Comparison of ENCODE assay signal across 16 cellular contexts in the genomic region with DNA sequence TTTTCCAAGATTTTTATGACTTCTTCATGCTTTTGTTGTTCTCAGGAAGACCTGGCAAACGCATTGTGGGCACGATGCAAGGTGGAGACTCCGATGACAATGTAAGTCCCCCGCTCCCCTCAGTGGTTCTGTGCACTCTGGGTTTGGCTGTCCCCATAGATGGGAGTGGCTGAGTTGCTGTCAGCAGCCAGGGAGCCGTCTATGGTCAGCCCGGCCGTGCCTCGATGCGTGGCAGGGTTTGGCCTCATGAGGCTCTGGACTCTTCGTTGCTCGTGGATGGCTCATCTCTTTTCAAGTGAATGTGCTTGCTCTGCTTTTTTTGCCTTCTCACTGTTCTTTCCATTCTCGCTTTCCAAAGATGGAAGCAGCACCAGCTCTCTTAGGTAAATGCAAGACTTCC. TPM values are rescaled to one million over a fixed set of nuclear protein-coding genes. Genes with fewer than 3 reads are reported as not detected.
DNase-seq lines count a peak whose midpoint lies in the region; ATAC-seq and TF ChIP-seq lines count a peak whose summit lies in the region.
"Had no signal": no experiment of that assay in that cellular context is flagged by ENCODE, and none has a peak within 500 bp of the region (broad histone marks: within the 10 kb centered on the region; RNA-seq: fewer than 3 reads in every experiment).

No MANE protein-coding gene starts in this region.

- H3K4me3 Mint-ChIP-seq in activated naive CD4-positive, alpha-beta T cell treated with anti-CD3 and anti-CD28 coated beads, Interleukin-2, amount 50 U/mL, for 24 hours, result no peak overlapping the region
- no peak overlapping the region for H3K4me3 Mint-ChIP-seq in CD8-positive, alpha-beta T cell
- H3K4me3 Mint-ChIP-seq in central memory CD8-positive, alpha-beta T cell, result no peak overlapping the region
- H3K4me3 Mint-ChIP-seq: CD4-positive, alpha-beta memory T cell had no signal

- no peak for ATAC-seq in CD8-positive, alpha-beta T cell
- no peak for ATAC-seq in central memory CD8-positive, alpha-beta T cell (replicated peaks; ENCODE audit: extremely low read depth, poor library complexity, severe bottlenecking)
- ATAC-seq in sciatic nerve (no peak), HG03469 (IDR thresholded peaks at IDR 0.05; ENCODE audit: unreplicated experiment) (no peak)
- ATAC-seq: HepG2 had no signal

- no peaks in the 10 kb centered on the region for H3K4me1 ChIP-seq in CD8-positive, alpha-beta T cell (ENCODE audit: insufficient read depth, low read length)

- CTCF ChIA-PET in CD8-positive, alpha-beta T cell (lab: Charles Lee), result no interaction called here

- H3K27me3 ChIP-seq in CD8-positive, alpha-beta T cell (ENCODE audit: insufficient read depth, low read length), result no peaks in the 10 kb centered on the region

- peaks cover 18% of the 10 kb centered on the region for H3K36me3 ChIP-seq in CD8-positive, alpha-beta T cell (ENCODE audit: insufficient read depth, low read length)

- POLR2A ChIA-PET in CD8-positive, alpha-beta T cell (lab: Charles Lee), result interaction anchor here (1.0 kb wide), 1 partner anchor 185 kb away, joined by 4 read pairs; no protein-coding TSS in a partner anchor

- no peaks in the 10 kb centered on the region for H3K9me3 ChIP-seq in CD8-positive, alpha-beta T cell (ENCODE audit: low read length)

- H3K36me3 Mint-ChIP-seq in activated naive CD4-positive, alpha-beta T cell treated with anti-CD3 and anti-CD28 coated beads, Interleukin-2, amount 50 U/mL, for 24 hours, result peaks cover 16% of the 10 kb centered on the region
- H3K36me3 Mint-ChIP-seq in CD8-positive, alpha-beta T cell, result peaks cover 68% of the 10 kb centered on the region
- H3K36me3 Mint-ChIP-seq in central memory CD8-positive, alpha-beta T cell (ENCODE audit: insufficient read depth), result peaks cover 13% of the 10 kb centered on the region

- H3K4me1 Mint-ChIP-seq in activated naive CD4-positive, alpha-beta T cell treated with anti-CD3 and anti-CD28 coated beads, Interleukin-2, amount 50 U/mL, for 24 hours, result peaks cover 22% of the 10 kb centered on the region
- peaks cover 6% of the 10 kb centered on the region for H3K4me1 Mint-ChIP-seq in CD8-positive, alpha-beta T cell (ENCODE audit: low read depth)
- H3K4me1 Mint-ChIP-seq in central memory CD8-positive, alpha-beta T cell, result peaks cover 26% of the 10 kb centered on the region

- no peak overlapping the region for H3K27ac ChIP-seq in CD8-positive, alpha-beta T cell (ENCODE audit: low read depth, low read length)
- H3K27ac ChIP-seq: C4-2B had no signal

- H3K27me3 Mint-ChIP-seq in activated naive CD4-positive, alpha-beta T cell treated with anti-CD3 and anti-CD28 coated beads, Interleukin-2, amount 50 U/mL, for 24 hours, result no peaks in the 10 kb centered on the region
- H3K27me3 Mint-ChIP-seq in CD8-positive, alpha-beta T cell (ENCODE audit: low read depth), result no peaks in the 10 kb centered on the region
- no peaks in the 10 kb centered on the region for H3K27me3 Mint-ChIP-seq in central memory CD8-positive, alpha-beta T cell
- H3K27me3 Mint-ChIP-seq: CD4-positive, alpha-beta memory T cell had no signal

- H3K4me3 ChIP-seq in CD8-positive, alpha-beta T cell (ENCODE audit: low read depth, low read length), result no peak overlapping the region

- DNase-seq in activated naive CD4-positive, alpha-beta T cell treated with Interleukin-2 at 50 U/mL for 16 hours, result no peak
- DNase-seq in CD8-positive, alpha-beta T cell, result no peak
- no peak for DNase-seq in central memory CD8-positive, alpha-beta T cell (ENCODE audit: low spot score in 2 of 2)
- peak; percentile 33 for DNase-seq in sciatic nerve (ENCODE audit: low spot score)
- no peak for DNase-seq in NCI-H146 treated with DMSO at 0.1 percent for 48 hours (lab: John Stamatoyannopoulos, UW; ENCODE audit: unreplicated experiment)
- DNase-seq: AML-193; Calu3; CD4-positive, alpha-beta memory T cell; DMS79 treated with DMSO at 0.1 percent for 48 hours; GF-D8; GOT3; H7 had no signal

- peak overlapping the region; percentile 65 for H3K27ac Mint-ChIP-seq in activated naive CD4-positive, alpha-beta T cell treated with anti-CD3 and anti-CD28 coated beads, Interleukin-2, amount 50 U/mL, for 24 hours
- peak overlapping the region; percentile 55 for H3K27ac Mint-ChIP-seq in CD8-positive, alpha-beta T cell
- peak overlapping the region; percentile 57 for H3K27ac Mint-ChIP-seq in central memory CD8-positive, alpha-beta T cell (ENCODE audit: low read depth)

- intact Hi-C loops in CD8-positive, alpha-beta T cell (cut with DNase I, micrococcal nuclease), result no loop called here
- intact Hi-C loops in sciatic nerve (cut with DNase I), result no loop called here

- H3K9me3 Mint-ChIP-seq in activated naive CD4-positive, alpha-beta T cell treated with anti-CD3 and anti-CD28 coated beads, Interleukin-2, amount 50 U/mL, for 24 hours, result no peaks in the 10 kb centered on the region
- no peaks in the 10 kb centered on the region for H3K9me3 Mint-ChIP-seq in CD8-positive, alpha-beta T cell
- H3K9me3 Mint-ChIP-seq in central memory CD8-positive, alpha-beta T cell, result no peaks in the 10 kb centered on the region

- TF ChIP-seq CTCF in CD8-positive, alpha-beta T cell (IDR thresholded peaks at IDR 0.05), result no peak

RNA-seq across cellular contexts. Expression of a gene that starts 31.9 kb away (rescaled TPM):
- 1 to 10 TPM; 5.6 to 6.0 TPM for total RNA-seq in CD8-positive, alpha-beta T cell
- 32.7 TPM for total RNA-seq in sciatic nerve

RNA-seq across cellular contexts. Expression of a gene that starts 37.5 kb away (rescaled TPM):
- not detected for total RNA-seq in CD8-positive, alpha-beta T cell
- total RNA-seq in sciatic nerve, result not detected
- total RNA-seq: Calu3; CD4-positive, alpha-beta memory T cell; H7; HepG2 had no signal

RNA-seq across cellular contexts. Expression of a gene that starts 44.5 kb away (rescaled TPM):
- total RNA-seq in CD8-positive, alpha-beta T cell, result 10 to 100 TPM; 39.5 to 42.9 TPM
- total RNA-seq in sciatic nerve, result 1.6 TPM
- total RNA-seq: HepG2 had no signal

Comparison
In these comparisons a context has a peak if more than half of its experiments do, and no peak if none do; other contexts are left out.
1. RNA of a gene that starts 44.5 kb away (total RNA-seq): 39.5 to 42.9 TPM in CD8-positive, alpha-beta T cell; 1.6 TPM in sciatic nerve (single experiment); every median in the first group is over 10 times any median in the second.
2. Peak in every context shown above with its lines, with median percentiles within 50 percentile points of each other: H3K27ac Mint-ChIP-seq.